In the genomic region with DNA sequence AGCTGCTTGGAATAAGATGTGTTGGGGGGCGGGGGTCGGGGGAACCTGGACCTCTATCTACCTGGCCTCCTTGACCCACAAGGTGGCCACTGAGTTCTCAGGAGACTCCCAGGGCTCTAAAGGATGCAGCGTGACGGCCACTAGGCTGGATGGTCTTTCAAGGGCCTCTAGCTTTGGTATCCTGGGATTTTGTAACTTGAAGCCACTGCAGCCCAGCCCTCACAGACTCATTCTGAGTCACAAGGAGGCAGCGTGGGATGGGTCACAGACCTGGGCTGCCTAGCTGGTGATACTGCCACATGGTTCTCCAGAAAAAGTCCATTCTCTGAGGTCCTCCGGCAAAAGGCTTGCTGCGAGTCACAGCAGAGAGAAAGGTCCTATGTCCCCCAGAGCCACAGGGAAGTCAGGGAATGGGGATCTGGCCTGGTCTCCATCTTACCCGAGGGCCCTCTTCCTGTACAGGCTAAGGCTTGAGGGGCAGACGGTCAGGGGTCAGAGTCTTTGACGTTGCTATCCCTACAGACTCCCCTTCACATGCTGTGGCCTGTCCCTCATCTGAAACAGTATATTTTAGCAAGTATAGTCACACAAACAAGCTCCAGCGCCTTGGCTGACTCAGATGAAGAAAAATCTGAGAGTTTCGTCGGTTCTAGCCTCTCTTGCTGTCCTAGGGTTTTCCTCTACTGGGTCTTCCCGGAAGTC, we compare ENCODE assay signal across 17 cellular contexts. TPM values are rescaled to one million over a fixed set of nuclear protein-coding genes. Genes with fewer than 3 reads are reported as not detected.
DNase-seq lines count a peak whose midpoint lies in the region; ATAC-seq and TF ChIP-seq lines count a peak whose summit lies in the region.
"Had no signal": no experiment of that assay in that cellular context is flagged by ENCODE, and none has a peak within 500 bp of the region (broad histone marks: within the 10 kb centered on the region; RNA-seq: fewer than 3 reads in every experiment).

No MANE protein-coding gene starts in this region.

- H3K27ac ChIP-seq in SK-N-SH (ENCODE audit: low read depth in 2 of 2, low read length in 1 of 2) = no peak overlapping the region
- H3K27ac ChIP-seq in psoas muscle = no peak overlapping the region
- no peak overlapping the region for H3K27ac ChIP-seq in esophagus muscularis mucosa (replicated peaks in 1 of 4)
- H3K27ac ChIP-seq: left ventricle myocardium inferior, ovary had no signal

- no peaks in the 10 kb centered on the region for H3K9me3 Mint-ChIP-seq in T-helper 2 cell treated with Interferon-gamma antibody and Interleukin-4, amounts not matched to agents 5 μg/mL and 100 μg/mL, for 36 hours

- H3K4me1 ChIP-seq in SK-N-SH (ENCODE audit: control insufficient read depth in 1 of 2, insufficient read depth in 2 of 2, low read depth in 1 of 2, low read length in 1 of 2) = no peaks in the 10 kb centered on the region
- no peaks in the 10 kb centered on the region for H3K4me1 ChIP-seq in psoas muscle
- no peaks in the 10 kb centered on the region for H3K4me1 ChIP-seq in esophagus muscularis mucosa
- H3K4me1 ChIP-seq: left ventricle myocardium inferior had no signal

- intact Hi-C loops in psoas muscle (cut with DNase I) = no loop called here
- intact Hi-C loops in esophagus muscularis mucosa (cut with DNase I) = no loop called here

- TF ChIP-seq RAD21 in SK-N-SH (IDR thresholded peaks at IDR 0.05; ENCODE audit: low read length) = no peak

- no peak overlapping the region for H3K9ac ChIP-seq in SK-N-SH

- H3K9me2 ChIP-seq in SK-N-SH = no peaks in the 10 kb centered on the region

- no peaks in the 10 kb centered on the region for H3K79me2 ChIP-seq in SK-N-SH (ENCODE audit: insufficient read depth)

- H3K4me2 ChIP-seq in SK-N-SH = no peak overlapping the region

- no peaks in the 10 kb centered on the region for H3F3A ChIP-seq in SK-N-SH (replicated peaks; ENCODE audit: insufficient read depth)

- no peak for TF ChIP-seq POLR2A in erythroblast (IDR thresholded peaks at IDR 0.05; ENCODE audit: low read length)
- TF ChIP-seq POLR2A in esophagus muscularis mucosa (IDR thresholded peaks at IDR 0.05; ENCODE audit: low read depth) = no peak

- DNase-seq in GM03348 (ENCODE audit: low spot score) (peak; percentile 86), SK-N-SH (no peak), fibroblast of peridontal ligament (ENCODE audit: extremely low read depth) (peak; percentile 67), psoas muscle (peak in 1 of 2 donors; percentile 38), erythroblast (lab: John Stamatoyannopoulos, UW) (no peak), esophagus muscularis mucosa (ENCODE audit: extremely low spot score) (no peak)
- DNase-seq in T-helper 2 cell treated with Interferon-gamma antibody and Interleukin-4, amounts not matched to agents 5 μg/mL and 100 μg/mL, for 36 hours (ENCODE audit: low spot score) = no peak
- DNase-seq: activated CD8-positive, alpha-beta memory T cell treated with anti-CD3 and anti-CD28 coated beads, Interleukin-2, amount 10 ng/mL, durations not matched to agents 7 days and 5 days; amygdala; left ventricle myocardium inferior; NCI-H187; stimulated activated CD4-positive, alpha-beta T cell treated with anti-CD3 and anti-CD28 coated beads, Interleukin-4, amount 100 ng/mL, for 1 hour; T1000 had no signal

- no peak overlapping the region for H3K4me3 Mint-ChIP-seq in T-helper 2 cell treated with Interferon-gamma antibody and Interleukin-4, amounts not matched to agents 5 μg/mL and 100 μg/mL, for 36 hours
- H3K4me3 Mint-ChIP-seq: activated CD8-positive, alpha-beta memory T cell treated with anti-CD3 and anti-CD28 coated beads, Interleukin-2, amount 10 ng/mL, durations not matched to agents 7 days and 5 days had no signal

- TF ChIP-seq EP300 in SK-N-SH (IDR thresholded peaks at IDR 0.05; ENCODE audit: borderline replicate concordance in 1 of 2, low read depth in 1 of 2, low read length in 1 of 2) = no peak
- TF ChIP-seq EP300 in esophagus muscularis mucosa (IDR thresholded peaks at IDR 0.05) = no peak

- TF ChIP-seq CTCF in SK-N-SH (IDR thresholded peaks at IDR 0.05) (no peak), psoas muscle (IDR thresholded peaks at IDR 0.05) (no peak), esophagus muscularis mucosa (IDR thresholded peaks at IDR 0.05) (no peak)

- no peak overlapping the region; the same call in 1 of the 2 replicates for H2AFZ ChIP-seq in SK-N-SH (ENCODE audit: low read depth)

- H3K27ac Mint-ChIP-seq in T-helper 2 cell treated with Interferon-gamma antibody and Interleukin-4, amounts not matched to agents 5 μg/mL and 100 μg/mL, for 36 hours = no peak overlapping the region
- H3K27ac Mint-ChIP-seq: activated CD8-positive, alpha-beta memory T cell treated with anti-CD3 and anti-CD28 coated beads, Interleukin-2, amount 10 ng/mL, durations not matched to agents 7 days and 5 days had no signal

- ATAC-seq in psoas muscle (peak; percentile 57 to 78 (median 72)), HG03039 (IDR thresholded peaks at IDR 0.05; ENCODE audit: unreplicated experiment) (no peak)
- ATAC-seq: activated CD8-positive, alpha-beta memory T cell treated with anti-CD3 and anti-CD28 coated beads, Interleukin-2, amount 10 ng/mL, durations not matched to agents 7 days and 5 days had no signal

- no peaks in the 10 kb centered on the region for H4K20me1 ChIP-seq in SK-N-SH (ENCODE audit: insufficient read depth)

- CTCF ChIA-PET in SK-N-SH (lab: Yijun Ruan, JAX) = interaction anchor here (0.7 kb wide), 1 partner anchor 1090 kb away, joined by 3 read pairs; no protein-coding TSS in a partner anchor

- H3K9me3 ChIP-seq in SK-N-SH = no peaks in the 10 kb centered on the region
- no peaks in the 10 kb centered on the region for H3K9me3 ChIP-seq in psoas muscle
- H3K9me3 ChIP-seq in esophagus muscularis mucosa = no peaks in the 10 kb centered on the region
- H3K9me3 ChIP-seq: left ventricle myocardium inferior, ovary had no signal

- no peaks in the 10 kb centered on the region for H3K27me3 ChIP-seq in SK-N-SH (ENCODE audit: insufficient read depth)
- no peaks in the 10 kb centered on the region for H3K27me3 ChIP-seq in psoas muscle (ENCODE audit: insufficient read depth in 3 of 3, low read length in 2 of 3)
- no peaks in the 10 kb centered on the region for H3K27me3 ChIP-seq in esophagus muscularis mucosa
- H3K27me3 ChIP-seq: ovary had no signal

- POLR2A ChIA-PET in SK-N-SH (lab: Yijun Ruan, JAX) = no interaction called here

- no peaks in the 10 kb centered on the region for H3K36me3 ChIP-seq in SK-N-SH (replicated peaks in 1 of 2; ENCODE audit: control insufficient read depth in 1 of 2, insufficient read depth in 2 of 2, low read length in 1 of 2)
- no peaks in the 10 kb centered on the region for H3K36me3 ChIP-seq in psoas muscle (ENCODE audit: insufficient read depth in 1 of 2, low read depth in 1 of 2)
- peaks cover 0 to 17% (median 1%) of the 10 kb centered on the region in 4 donors for H3K36me3 ChIP-seq in esophagus muscularis mucosa
- H3K36me3 ChIP-seq: left ventricle myocardium inferior, ovary had no signal

- no peak overlapping the region for H3K4me3 ChIP-seq in SK-N-SH (ENCODE audit: low read depth in 2 of 2, low read length in 1 of 2)
- no peak overlapping the region for H3K4me3 ChIP-seq in psoas muscle
- H3K4me3 ChIP-seq in esophagus muscularis mucosa = no peak overlapping the region
- H3K4me3 ChIP-seq: left ventricle myocardium inferior, ovary had no signal

- H3K36me3 Mint-ChIP-seq in T-helper 2 cell treated with Interferon-gamma antibody and Interleukin-4, amounts not matched to agents 5 μg/mL and 100 μg/mL, for 36 hours (ENCODE audit: low read depth) = no peaks in the 10 kb centered on the region
- H3K36me3 Mint-ChIP-seq: activated CD8-positive, alpha-beta memory T cell treated with anti-CD3 and anti-CD28 coated beads, Interleukin-2, amount 10 ng/mL, durations not matched to agents 7 days and 5 days had no signal

- 79% methylated on average over 13 of the region's 14 CpGs for WGBS in SK-N-SH (ENCODE audit: low lambda C conversion rate)
- WGBS in psoas muscle, 3 donors = 88 to 93% (median 91%) methylated on average over 14 of the region's 14 CpGs
- WGBS in esophagus muscularis mucosa = 89% methylated on average over 13 of the region's 14 CpGs

- H3K4me1 Mint-ChIP-seq in T-helper 2 cell treated with Interferon-gamma antibody and Interleukin-4, amounts not matched to agents 5 μg/mL and 100 μg/mL, for 36 hours (ENCODE audit: low read depth) = no peaks in the 10 kb centered on the region
- H3K4me1 Mint-ChIP-seq: activated CD8-positive, alpha-beta memory T cell treated with anti-CD3 and anti-CD28 coated beads, Interleukin-2, amount 10 ng/mL, durations not matched to agents 7 days and 5 days had no signal

- H3K27me3 Mint-ChIP-seq in T-helper 2 cell treated with Interferon-gamma antibody and Interleukin-4, amounts not matched to agents 5 μg/mL and 100 μg/mL, for 36 hours (ENCODE audit: low read depth) = no peaks in the 10 kb centered on the region
- H3K27me3 Mint-ChIP-seq: activated CD8-positive, alpha-beta memory T cell treated with anti-CD3 and anti-CD28 coated beads, Interleukin-2, amount 10 ng/mL, durations not matched to agents 7 days and 5 days had no signal

TF ChIP-seq in SK-N-SH, 30 proteins besides CTCF, POLR2A, EP300 and RAD21 (continues in another document):
- TF ChIP-seq FOXM1 (IDR thresholded peaks at IDR 0.05; ENCODE audit: low read depth) = no peak
- peak; percentile 22; the same call in 1 of the 2 replicates for TF ChIP-seq JUND (IDR thresholded peaks at IDR 0.05)
- no peak for TF ChIP-seq YY1 (IDR thresholded peaks at IDR 0.05; ENCODE audit: low read depth)

RNA-seq across cellular contexts. Expression of gene KCNC1, which starts 52.4 kb away (rescaled TPM):
- polyA plus RNA-seq in SK-N-SH (2012; rRNA removed) (0.13 and 0.18 TPM in 2 replicates), psoas muscle (under 1 TPM; 0.01 to 0.13 (median 0.05) TPM)
- 0.09 and 0.14 TPM in 2 replicates for polyA plus RNA-seq in SK-N-SH (2012; cell fraction: cytosol; rRNA removed)
- polyA plus RNA-seq in SK-N-SH (2012; cell fraction: nucleus; rRNA removed) = 0.42 and 0.67 TPM in 2 replicates
- total RNA-seq in psoas muscle (1 to 10 TPM in 1 of 4 donors, under 1 TPM in 3; 0.05 to 1.1 (median 0.47) TPM), esophagus muscularis mucosa (not detected)
- total RNA-seq: activated CD8-positive, alpha-beta memory T cell treated with anti-CD3 and anti-CD28 coated beads, Interleukin-2, amount 10 ng/mL, durations not matched to agents 7 days and 5 days; epithelial cell of proximal tubule; HT-29; left ventricle myocardium inferior had no signal

Comparison
In these comparisons a context has a peak if more than half of its experiments do, and no peak if none do; other contexts are left out.
1. DNase-seq: peak in GM03348 (single experiment) and fibroblast of peridontal ligament (single experiment); none in SK-N-SH (single experiment), erythroblast (0 of 2), T-helper 2 cell treated with Interferon-gamma antibody and Interleukin-4, amounts not matched to agents 5 μg/mL and 100 μg/mL, for 36 hours (single experiment) and esophagus muscularis mucosa (single experiment).